In genomic region chr14:102346645-102347044, GRCh38 we compare ENCODE assay signal across 18 cellular contexts. TPM values are rescaled to one million over a fixed set of nuclear protein-coding genes. Genes with fewer than 3 reads are reported as not detected.
DNase-seq lines count a peak whose midpoint lies in the region; ATAC-seq, FAIRE-seq and TF ChIP-seq lines count a peak whose summit lies in the region.
"Had no signal": no experiment of that assay in that cellular context is flagged by ENCODE, and none has a peak within 500 bp of the region (broad histone marks: within the 10 kb centered on the region; RNA-seq: fewer than 3 reads in every experiment).

No MANE protein-coding gene starts in this region.

- H3K27me3 ChIP-seq in K562 (ENCODE audit: control insufficient read depth in 2 of 2, insufficient read depth in 2 of 2, low read length in 2 of 2), result no peaks in the 10 kb centered on the region

- H3K4me3 ChIP-seq in K562, result no peak overlapping the region
- H3K4me3 ChIP-seq: GM23338 had no signal

- FAIRE-seq in K562 (lab: Jason Lieb, UNC), result no peak
- FAIRE-seq: GM12891, GM18507 had no signal

- H3K79me2 ChIP-seq in K562 (ENCODE audit: control insufficient read depth, insufficient read depth, low read length), result no peaks in the 10 kb centered on the region

- H3K27ac ChIP-seq in K562 (ENCODE audit: extremely low read depth, low read depth, low read length) (no peak overlapping the region), cingulate gyrus (ENCODE audit: low read depth, low read length) (peak overlapping the region; percentile 100), substantia nigra (ENCODE audit: low read depth, low read length, poor library complexity, severe bottlenecking) (peak overlapping the region; percentile 99)

- in situ Hi-C loops in K562 (cut with MboI), result no loop called here

- TF ChIP-seq RAD21 in K562 (CRISPR knock-in tag; conservative IDR thresholded peaks at IDR 0.05 in 1 of 2, IDR thresholded peaks at IDR 0.05 in 1 of 2), result no peak

- no peaks in the 10 kb centered on the region for H3K9me1 ChIP-seq in K562 (ENCODE audit: control insufficient read depth, insufficient read depth, low read length)

- TF ChIP-seq POLR2A in K562 (conservative IDR thresholded peaks at IDR 0.05), result no peak

- no peak for TF ChIP-seq EP300 in K562 (IDR thresholded peaks at IDR 0.05; ENCODE audit: low read length)

- BruUV-seq in K562 (replicated peaks; lab: Mats Ljungman, UMichigan), result no TSS peak

- no peak for DNase-seq in K562 (ENCODE audit: extremely low read depth in 1 of 4, low spot score in 3 of 4)
- no peak for DNase-seq in substantia nigra (lab: John Stamatoyannopoulos, UW)
- no peak for DNase-seq in NCI-H2029 treated with DMSO at 0.1 percent for 48 hours (lab: John Stamatoyannopoulos, UW)
- no peak for DNase-seq in effector CD8-positive, alpha-beta T cell (lab: John Stamatoyannopoulos, UW)
- DNase-seq in germinal center (ENCODE audit: low spot score), result no peak
- DNase-seq: C1 segment of cervical spinal cord; Calu3; CD4-positive, alpha-beta memory T cell; COR-L47; DMS53; DMS79 treated with DMSO at 0.1 percent for 48 hours; GF-D8; H9 had no signal

- no peak overlapping the region for H3K4me2 ChIP-seq in K562 (ENCODE audit: insufficient read depth, low read length)
- H3K4me2 ChIP-seq: GM23338 had no signal

- TF ChIP-seq CTCF in K562 (IDR thresholded peaks at IDR 0.05 in 2 of 3, conservative IDR thresholded peaks at IDR 0.05 in 1 of 3; ENCODE audit: insufficient read depth in 2 of 3, low read depth in 1 of 3, low read length in 3 of 3), result no peak

- no peak overlapping the region for H2AFZ ChIP-seq in K562 (ENCODE audit: low read depth, low read length)
- H2AFZ ChIP-seq: GM23338 had no signal

- peaks cover 42% of the 10 kb centered on the region for H3K36me3 ChIP-seq in K562 (ENCODE audit: control insufficient read depth, insufficient read depth, low read length)

- H3K9me3 ChIP-seq in K562 (replicated peaks; ENCODE audit: control insufficient read depth, insufficient read depth, low read depth, low read length), result no peaks in the 10 kb centered on the region

- CTCF ChIA-PET in K562 (lab: Yijun Ruan, JAX; ENCODE audit: low intra/inter-chr PET ratio), result no interaction called here

- H4K20me1 ChIP-seq in K562 (replicated peaks; ENCODE audit: control insufficient read depth, insufficient read depth, low read length), result no peaks in the 10 kb centered on the region

- POLR2A ChIA-PET in K562 (lab: Yijun Ruan, JAX), result no interaction called here

- no peak overlapping the region for H3K9ac ChIP-seq in K562 (ENCODE audit: insufficient read depth in 1 of 2, low read depth in 2 of 2, low read length in 2 of 2)

- WGBS in K562 (ENCODE audit: insufficient coverage, low coverage, missing lambda C conversion rate), result 93% methylated on average over 4 of the region's 4 CpGs

- intact Hi-C loops in K562 (cut with micrococcal nuclease), result no loop called here

- no peak for ATAC-seq in K562
- ATAC-seq: GM23338, HCT116 had no signal

- no peaks in the 10 kb centered on the region; a peak in 1 of 5 replicates for H3K4me1 ChIP-seq in K562 (replicated peaks in 1 of 2; ENCODE audit: control insufficient read depth in 2 of 2, insufficient read depth in 2 of 2, low read length in 2 of 2)

TF ChIP-seq in K562, 482 proteins besides CTCF, POLR2A, EP300 and RAD21:
- TF ChIP-seq ZNF121 (CRISPR knock-in tag; conservative IDR thresholded peaks at IDR 0.05) (0 out of 2 replicates have a peak, but pooled peaks have one; percentile 8), CHD2 (IDR thresholded peaks at IDR 0.05; ENCODE audit: low read depth, low read length) (no peak)

RNA-seq across cellular contexts. Expression of gene CINP, which starts 16.0 kb away (rescaled TPM):
- total RNA-seq in K562 (2011; cell fraction: chromatin; rRNA removed; ENCODE audit: low replicate concordance), result 24.7 and 34.2 TPM in 2 replicates
- 17.8 and 18.5 TPM in 2 replicates for total RNA-seq in K562 (2011; cell fraction: nucleolus; rRNA removed)
- total RNA-seq in K562 (2011; cell fraction: nucleoplasm; rRNA removed), result 23.9 and 27.1 TPM in 2 replicates
- total RNA-seq in K562 (2014; rRNA removed) (47.7 and 56.1 TPM in 2 replicates), K562 (2014; rRNA removed; fragmentation: Illumina TruSeq; extraction: Trizol) (39.3 and 44.7 TPM in 2 replicates), K562 (2015; rRNA removed; fragmentation: Illumina TruSeq; extraction: Trizol) (40.1 and 41.2 TPM in 2 replicates), K562 (2021) (41.2 and 41.8 TPM in 2 replicates)
- polyA plus RNA-seq in K562 (2011; rRNA removed) (40.8 and 43.7 TPM in 2 replicates), K562 (2014; fragmentation: Illumina TruSeq; extraction: Trizol) (56.5 and 62.4 TPM in 2 replicates), K562 (2014; fragmentation: Nextera tagmentation; extraction: Ambion mirVana) (10 to 100 TPM; 36.3 to 63.2 TPM), K562 (2014; rRNA removed) (54.2 and 54.5 TPM in 2 replicates)
- 46.2 and 84.1 TPM in 2 replicates for polyA plus RNA-seq in K562 (2011; cell fraction: cytosol; rRNA removed)
- polyA plus RNA-seq in K562 (2011; cell fraction: nucleus; rRNA removed), result 15.0 and 17.6 TPM in 2 replicates
- polyA plus RNA-seq in K562 (2012), result 37.8 and 38.6 TPM in 2 replicates
- 26.9 and 36.0 TPM in 2 replicates for polyA minus RNA-seq in K562 (2011; rRNA and poly(A)+ RNA removed)
- 15.5 and 16.7 TPM in 2 replicates for polyA minus RNA-seq in K562 (2011; cell fraction: cytosol; rRNA and poly(A)+ RNA removed)
- polyA minus RNA-seq in K562 (2011; cell fraction: nucleus; rRNA and poly(A)+ RNA removed), result 7.1 and 10.9 TPM in 2 replicates

RNA-seq across cellular contexts. Expression of gene TECPR2, which starts 16.1 kb away (rescaled TPM):
- 6.6 and 6.9 TPM in 2 replicates for total RNA-seq in K562 (2011; cell fraction: chromatin; rRNA removed; ENCODE audit: low replicate concordance)
- total RNA-seq in K562 (2011; cell fraction: nucleolus; rRNA removed), result 3.2 and 5.3 TPM in 2 replicates
- 1.8 and 3.7 TPM in 2 replicates for total RNA-seq in K562 (2011; cell fraction: nucleoplasm; rRNA removed)
- total RNA-seq in K562 (2014; rRNA removed), result 0.54 and 1.8 TPM in 2 replicates
- total RNA-seq in K562 (2014; rRNA removed; fragmentation: Illumina TruSeq; extraction: Trizol), result 1.0 and 1.1 TPM in 2 replicates
- total RNA-seq in K562 (2015; rRNA removed; fragmentation: Illumina TruSeq; extraction: Trizol), result 0.83 and 1.2 TPM in 2 replicates
- 1.7 and 3.0 TPM in 2 replicates for total RNA-seq in K562 (2021)
- polyA plus RNA-seq in K562 (2011; rRNA removed), result 1.0 and 1.4 TPM in 2 replicates
- polyA plus RNA-seq in K562 (2011; cell fraction: cytosol; rRNA removed), result 0.65 and 1.3 TPM in 2 replicates
- 1.8 and 2.9 TPM in 2 replicates for polyA plus RNA-seq in K562 (2011; cell fraction: nucleus; rRNA removed)
- 1.2 and 1.9 TPM in 2 replicates for polyA plus RNA-seq in K562 (2012)
- polyA plus RNA-seq in K562 (2014; fragmentation: Illumina TruSeq; extraction: Trizol), result 0.65 and 0.96 TPM in 2 replicates
- under 1 TPM; 0.04 to 0.13 TPM for polyA plus RNA-seq in K562 (2014; fragmentation: Nextera tagmentation; extraction: Ambion mirVana)
- 0.62 and 1.1 TPM in 2 replicates for polyA plus RNA-seq in K562 (2014; rRNA removed)
- 1.9 and 2.3 TPM in 2 replicates for polyA minus RNA-seq in K562 (2011; rRNA and poly(A)+ RNA removed)
- 0.82 and 2.5 TPM in 2 replicates for polyA minus RNA-seq in K562 (2011; cell fraction: cytosol; rRNA and poly(A)+ RNA removed)
- polyA minus RNA-seq in K562 (2011; cell fraction: nucleus; rRNA and poly(A)+ RNA removed), result 2.0 and 3.1 TPM in 2 replicates

RNA-seq across cellular contexts. Expression of gene ZNF839, which starts 27.1 kb away (rescaled TPM):
- 28.7 and 36.1 TPM in 2 replicates for total RNA-seq in K562 (2011; cell fraction: chromatin; rRNA removed; ENCODE audit: low replicate concordance)
- 12.0 and 18.5 TPM in 2 replicates for total RNA-seq in K562 (2011; cell fraction: nucleolus; rRNA removed)
- total RNA-seq in K562 (2011; cell fraction: nucleoplasm; rRNA removed), result 18.0 and 21.4 TPM in 2 replicates
- 6.1 and 6.6 TPM in 2 replicates for total RNA-seq in K562 (2014; rRNA removed)
- total RNA-seq in K562 (2014; rRNA removed; fragmentation: Illumina TruSeq; extraction: Trizol), result 5.2 and 5.3 TPM in 2 replicates
- total RNA-seq in K562 (2015; rRNA removed; fragmentation: Illumina TruSeq; extraction: Trizol), result 5.1 and 5.7 TPM in 2 replicates
- total RNA-seq in K562 (2021), result 6.6 and 8.4 TPM in 2 replicates
- polyA plus RNA-seq in K562 (2011; rRNA removed), result 7.7 and 8.4 TPM in 2 replicates
- polyA plus RNA-seq in K562 (2011; cell fraction: cytosol; rRNA removed), result 5.6 and 5.7 TPM in 2 replicates
- 16.9 and 27.9 TPM in 2 replicates for polyA plus RNA-seq in K562 (2011; cell fraction: nucleus; rRNA removed)
- polyA plus RNA-seq in K562 (2012), result 4.0 and 6.3 TPM in 2 replicates
- polyA plus RNA-seq in K562 (2014; fragmentation: Illumina TruSeq; extraction: Trizol), result 5.1 and 6.3 TPM in 2 replicates
- 1 to 10 TPM in 1 of 2 experiments, under 1 TPM in 1; 0.42 to 1.0 TPM for polyA plus RNA-seq in K562 (2014; fragmentation: Nextera tagmentation; extraction: Ambion mirVana)
- 8.4 and 8.6 TPM in 2 replicates for polyA plus RNA-seq in K562 (2014; rRNA removed)
- polyA minus RNA-seq in K562 (2011; rRNA and poly(A)+ RNA removed), result 5.9 and 6.7 TPM in 2 replicates
- 3.0 and 7.6 TPM in 2 replicates for polyA minus RNA-seq in K562 (2011; cell fraction: cytosol; rRNA and poly(A)+ RNA removed)
- 6.0 and 6.1 TPM in 2 replicates for polyA minus RNA-seq in K562 (2011; cell fraction: nucleus; rRNA and poly(A)+ RNA removed)

RNA-seq across cellular contexts. Expression of gene MOK, which starts 41.7 kb away (rescaled TPM):
- 15.0 and 20.7 TPM in 2 replicates for total RNA-seq in K562 (2011; cell fraction: chromatin; rRNA removed; ENCODE audit: low replicate concordance)
- 12.2 and 12.3 TPM in 2 replicates for total RNA-seq in K562 (2011; cell fraction: nucleolus; rRNA removed)
- 14.4 and 17.2 TPM in 2 replicates for total RNA-seq in K562 (2011; cell fraction: nucleoplasm; rRNA removed)
- total RNA-seq in K562 (2014; rRNA removed) (5.8 and 7.2 TPM in 2 replicates), K562 (2014; rRNA removed; fragmentation: Illumina TruSeq; extraction: Trizol) (5.2 and 5.3 TPM in 2 replicates), K562 (2015; rRNA removed; fragmentation: Illumina TruSeq; extraction: Trizol) (4.6 and 5.3 TPM in 2 replicates), K562 (2021) (4.9 TPM in 2 replicates)
- polyA plus RNA-seq in K562 (2011; rRNA removed) (4.3 and 6.2 TPM in 2 replicates), K562 (2014; fragmentation: Illumina TruSeq; extraction: Trizol) (3.6 and 7.5 TPM in 2 replicates), K562 (2014; fragmentation: Nextera tagmentation; extraction: Ambion mirVana) (1 to 10 TPM; 1.3 to 2.5 TPM), K562 (2014; rRNA removed) (7.6 and 8.4 TPM in 2 replicates)
- polyA plus RNA-seq in K562 (2011; cell fraction: cytosol; rRNA removed), result 3.4 and 4.0 TPM in 2 replicates
- 16.6 and 29.5 TPM in 2 replicates for polyA plus RNA-seq in K562 (2011; cell fraction: nucleus; rRNA removed)
- 4.5 and 6.4 TPM in 2 replicates for polyA plus RNA-seq in K562 (2012)
- 4.3 TPM in 2 replicates for polyA minus RNA-seq in K562 (2011; rRNA and poly(A)+ RNA removed)
- 1.1 and 3.5 TPM in 2 replicates for polyA minus RNA-seq in K562 (2011; cell fraction: cytosol; rRNA and poly(A)+ RNA removed)
- 8.1 TPM in 2 replicates for polyA minus RNA-seq in K562 (2011; cell fraction: nucleus; rRNA and poly(A)+ RNA removed)
